ENCODE assay signal across 17 cellular contexts in genomic region chr18:49848115-49848514, GRCh38.
"Had no signal": no experiment of that assay in that cellular context is flagged by ENCODE, and none has a peak within 500 bp of the region (broad histone marks: within the 10 kb centered on the region; RNA-seq: fewer than 3 reads in every experiment).

No MANE protein-coding gene starts in this region.

- H3K36me3 ChIP-seq: prostate gland, right lobe of liver had no signal

- H3K27ac Mint-ChIP-seq: activated CD4-positive, alpha-beta memory T cell treated with anti-CD3 and anti-CD28 coated beads, Interleukin-2, amount 10 ng/mL, durations not matched to agents 7 days and 5 days; activated CD8-positive, alpha-beta memory T cell treated with anti-CD3 and anti-CD28 coated beads, Interleukin-2, amount 10 ng/mL, durations not matched to agents 7 days and 5 days; activated naive CD8-positive, alpha-beta T cell treated with anti-CD3 and anti-CD28 coated beads for 36 hours; mesothelial cell of epicardium; stimulated activated memory B cell treated with anti-CD40 and anti-IgM and Interleukin-4, amounts not matched to agents 10 μg/mL and 1 μg/mL and 100 μg/mL, for 72 hours had no signal

- ATAC-seq: activated CD8-positive, alpha-beta memory T cell treated with anti-CD3 and anti-CD28 coated beads, Interleukin-2, amount 10 ng/mL, durations not matched to agents 7 days and 5 days; right lobe of liver; stimulated activated memory B cell treated with anti-CD40 and anti-IgM and Interleukin-4, amounts not matched to agents 10 μg/mL and 1 μg/mL and 100 μg/mL, for 72 hours had no signal

- H3K27me3 ChIP-seq: hepatocyte, right lobe of liver had no signal

- H3K4me3 Mint-ChIP-seq: activated CD4-positive, alpha-beta memory T cell treated with anti-CD3 and anti-CD28 coated beads, Interleukin-2, amount 10 ng/mL, durations not matched to agents 7 days and 5 days; activated CD8-positive, alpha-beta memory T cell treated with anti-CD3 and anti-CD28 coated beads, Interleukin-2, amount 10 ng/mL, durations not matched to agents 7 days and 5 days; activated naive CD8-positive, alpha-beta T cell treated with anti-CD3 and anti-CD28 coated beads for 36 hours; mesothelial cell of epicardium; neural crest cell; stimulated activated memory B cell treated with anti-CD40 and anti-IgM and Interleukin-4, amounts not matched to agents 10 μg/mL and 1 μg/mL and 100 μg/mL, for 72 hours had no signal

- H3K36me3 Mint-ChIP-seq: activated CD8-positive, alpha-beta memory T cell treated with anti-CD3 and anti-CD28 coated beads, Interleukin-2, amount 10 ng/mL, durations not matched to agents 7 days and 5 days; activated naive CD8-positive, alpha-beta T cell treated with anti-CD3 and anti-CD28 coated beads for 36 hours; stimulated activated memory B cell treated with anti-CD40 and anti-IgM and Interleukin-4, amounts not matched to agents 10 μg/mL and 1 μg/mL and 100 μg/mL, for 72 hours had no signal

- H3K9me3 ChIP-seq: prostate gland, right lobe of liver had no signal

- H3K27ac ChIP-seq: prostate gland, right lobe of liver had no signal

- H3K9me3 Mint-ChIP-seq: activated CD4-positive, alpha-beta memory T cell treated with anti-CD3 and anti-CD28 coated beads, Interleukin-2, amount 10 ng/mL, durations not matched to agents 7 days and 5 days; activated naive CD8-positive, alpha-beta T cell treated with anti-CD3 and anti-CD28 coated beads for 36 hours; mesothelial cell of epicardium; neural crest cell; stimulated activated memory B cell treated with anti-CD40 and anti-IgM and Interleukin-4, amounts not matched to agents 10 μg/mL and 1 μg/mL and 100 μg/mL, for 72 hours had no signal

- DNase-seq: activated CD4-positive, alpha-beta memory T cell treated with anti-CD3 and anti-CD28 coated beads, Interleukin-2, amount 10 ng/mL, durations not matched to agents 7 days and 5 days; activated CD4-positive, alpha-beta T cell treated with anti-CD3 and anti-CD28 coated beads for 48 hours; activated CD4-positive, CD25-positive, alpha-beta regulatory T cell; activated CD8-positive, alpha-beta memory T cell treated with anti-CD3 and anti-CD28 coated beads, Interleukin-2, amount 10 ng/mL, durations not matched to agents 7 days and 5 days; activated naive CD4-positive, alpha-beta T cell; activated naive CD8-positive, alpha-beta T cell treated with anti-CD3 and anti-CD28 coated beads for 36 hours; amniotic stem cell; foreskin fibroblast; small intestine; stimulated activated CD4-positive, alpha-beta T cell treated with anti-CD3 and anti-CD28 coated beads, Interleukin-4, amount 100 ng/mL, for 1 hour; T1000 had no signal

- H2AFZ ChIP-seq: hepatocyte had no signal

- H3K4me1 Mint-ChIP-seq: activated CD8-positive, alpha-beta memory T cell treated with anti-CD3 and anti-CD28 coated beads, Interleukin-2, amount 10 ng/mL, durations not matched to agents 7 days and 5 days; activated naive CD8-positive, alpha-beta T cell treated with anti-CD3 and anti-CD28 coated beads for 36 hours; mesothelial cell of epicardium; stimulated activated memory B cell treated with anti-CD40 and anti-IgM and Interleukin-4, amounts not matched to agents 10 μg/mL and 1 μg/mL and 100 μg/mL, for 72 hours had no signal

- H3K79me2 ChIP-seq: hepatocyte had no signal

- H3K4me3 ChIP-seq: hepatocyte, prostate gland, right lobe of liver had no signal

- H3K4me1 ChIP-seq: prostate gland had no signal
